ENCODE assay signal across 10 cellular contexts in the genomic region with DNA sequence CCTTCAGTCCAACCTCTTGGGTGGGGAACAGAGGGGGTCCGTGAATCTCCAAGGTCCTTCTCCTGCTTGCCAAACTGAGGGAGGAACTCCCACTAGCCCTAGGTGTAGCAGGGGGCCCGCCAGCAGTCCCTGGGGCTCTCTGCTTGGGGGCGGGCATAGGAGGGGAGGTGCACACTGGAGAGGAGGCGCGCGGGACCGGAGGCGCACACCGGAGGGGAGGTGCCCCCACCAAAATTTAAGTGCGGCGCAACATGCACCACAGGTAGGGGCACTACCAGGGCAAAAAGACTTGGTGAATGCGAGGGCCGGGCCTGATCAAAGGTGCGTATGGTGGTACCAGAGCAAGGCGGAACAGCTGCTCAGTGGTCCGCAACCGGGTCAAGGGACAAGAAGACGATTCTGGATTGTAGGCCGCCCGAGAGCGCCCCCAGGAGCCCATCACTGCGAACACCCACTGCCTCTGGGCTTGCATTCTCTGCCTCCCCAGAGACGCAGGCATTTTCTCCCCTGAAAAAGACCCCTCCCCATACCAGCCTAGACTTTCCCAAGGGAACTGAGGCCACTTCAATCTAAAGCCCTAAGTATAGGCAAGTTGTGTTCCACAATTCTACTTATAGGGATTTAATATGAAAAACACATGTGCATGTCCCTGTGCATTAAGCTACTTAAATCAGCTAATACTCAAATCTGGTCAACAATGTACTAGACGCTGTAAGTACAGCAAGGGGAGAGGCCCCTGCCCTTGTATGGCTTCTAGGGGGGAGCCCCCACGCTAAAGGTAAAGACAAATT. TPM values are rescaled to one million over a fixed set of nuclear protein-coding genes. Genes with fewer than 3 reads are reported as not detected.
DNase-seq lines count a peak whose midpoint lies in the region; ATAC-seq and TF ChIP-seq lines count a peak whose summit lies in the region.
"Had no signal": no experiment of that assay in that cellular context is flagged by ENCODE, and none has a peak within 500 bp of the region (broad histone marks: within the 10 kb centered on the region; RNA-seq: fewer than 3 reads in every experiment).

No MANE protein-coding gene starts in this region.

- peaks cover 22% of the 10 kb centered on the region for H3K27me3 ChIP-seq in OCI-LY3 (ENCODE audit: low read depth, low read length)
- peaks cover 0 to 55% (median 0%) of the 10 kb centered on the region in 3 experiments for H3K27me3 ChIP-seq in neuronal stem cell (ENCODE audit: control insufficient read depth in 3 of 3, insufficient read depth in 3 of 3, low read depth in 1 of 3, low read length in 3 of 3)

- H2BK5ac ChIP-seq in neuronal stem cell (ENCODE audit: low read length) = no peak overlapping the region

- H4K91ac ChIP-seq in neuronal stem cell (ENCODE audit: low read depth, low read length, poor library complexity) = no peak overlapping the region

- H3K27ac Mint-ChIP-seq in endothelial cell (ENCODE audit: unreplicated experiment) = no peak overlapping the region
- no peak overlapping the region for H3K27ac Mint-ChIP-seq in activated naive CD4-positive, alpha-beta T cell treated with anti-CD3 and anti-CD28 coated beads, Interleukin-2, amount 10 ng/mL, durations not matched to agents 7 days and 5 days

- no peaks in the 10 kb centered on the region for H4K20me1 ChIP-seq in OCI-LY3 (ENCODE audit: insufficient read depth, low read length)

- H2AFZ ChIP-seq in OCI-LY3 (ENCODE audit: low read depth, low read length) (peak overlapping the region; percentile 62; the same call in 1 of the 2 replicates), neuronal stem cell (ENCODE audit: low read length) (peak overlapping the region; percentile 24)

- H3K9me3 ChIP-seq in OCI-LY3 (ENCODE audit: insufficient read depth, low read length) = no peaks in the 10 kb centered on the region
- H3K9me3 ChIP-seq in neuronal stem cell (replicated peaks in 1 of 2; ENCODE audit: control insufficient read depth in 2 of 2, insufficient read depth in 1 of 2, low read depth in 1 of 2, low read length in 2 of 2) = no peaks in the 10 kb centered on the region

- peaks cover 3% of the 10 kb centered on the region for H3K4me1 Mint-ChIP-seq in endothelial cell (ENCODE audit: unreplicated experiment)
- H3K4me1 Mint-ChIP-seq in activated naive CD4-positive, alpha-beta T cell treated with anti-CD3 and anti-CD28 coated beads, Interleukin-2, amount 10 ng/mL, durations not matched to agents 7 days and 5 days = peaks cover 2% of the 10 kb centered on the region

- H3K79me2 ChIP-seq in OCI-LY3 (ENCODE audit: low read length) = no peaks in the 10 kb centered on the region

- peak overlapping the region; percentile 93 for H3K4me2 ChIP-seq in OCI-LY3 (ENCODE audit: low read length)
- peak overlapping the region; percentile 72 for H3K4me2 ChIP-seq in neuronal stem cell (ENCODE audit: insufficient read depth, low read length, poor library complexity, severe bottlenecking)

- peaks cover 42% of the 10 kb centered on the region for H3K4me1 ChIP-seq in OCI-LY3 (ENCODE audit: low read length)
- H3K4me1 ChIP-seq in neuronal stem cell (ENCODE audit: control insufficient read depth in 2 of 2, insufficient read depth in 1 of 2, low read depth in 1 of 2, low read length in 2 of 2) = no peaks in the 10 kb centered on the region

- H3K36me3 Mint-ChIP-seq in endothelial cell (ENCODE audit: low read depth, unreplicated experiment) = peaks cover 3% of the 10 kb centered on the region
- no peaks in the 10 kb centered on the region for H3K36me3 Mint-ChIP-seq in activated naive CD4-positive, alpha-beta T cell treated with anti-CD3 and anti-CD28 coated beads, Interleukin-2, amount 10 ng/mL, durations not matched to agents 7 days and 5 days

- H3K4ac ChIP-seq in neuronal stem cell (ENCODE audit: low read length) = no peak overlapping the region

- CTCF ChIA-PET in activated naive CD4-positive, alpha-beta T cell treated with anti-CD3 and anti-CD28 coated beads, Interleukin-2, amount 10 ng/mL, durations not matched to agents 7 days and 5 days (lab: Charles Lee) = no interaction called here

- H3K23ac ChIP-seq in neuronal stem cell (ENCODE audit: low read depth, low read length, poor library complexity) = no peak overlapping the region

- peak overlapping the region; percentile 32 for H3K18ac ChIP-seq in neuronal stem cell (ENCODE audit: low read length)

- peaks cover 12% of the 10 kb centered on the region for H3K27me3 Mint-ChIP-seq in endothelial cell (ENCODE audit: unreplicated experiment)
- H3K27me3 Mint-ChIP-seq in activated naive CD4-positive, alpha-beta T cell treated with anti-CD3 and anti-CD28 coated beads, Interleukin-2, amount 10 ng/mL, durations not matched to agents 7 days and 5 days = peaks cover 39% of the 10 kb centered on the region

- peak overlapping the region; percentile 32 for H3K14ac ChIP-seq in neuronal stem cell (ENCODE audit: low read length)

- no peak for TF ChIP-seq CTCF in OCI-LY3 (IDR thresholded peaks at IDR 0.05; ENCODE audit: low read depth, low read length)
- TF ChIP-seq CTCF in endothelial cell (IDR thresholded peaks at IDR 0.05; ENCODE audit: unreplicated experiment) = no peak

- no peak overlapping the region for H4K8ac ChIP-seq in neuronal stem cell (ENCODE audit: low read depth, low read length)

- H2BK120ac ChIP-seq in neuronal stem cell (ENCODE audit: low read depth, low read length) = no peak overlapping the region

- H2BK15ac ChIP-seq in neuronal stem cell (ENCODE audit: low read length) = no peak overlapping the region

- H3K36me3 ChIP-seq in OCI-LY3 (replicated peaks; ENCODE audit: low read depth, low read length) = no peaks in the 10 kb centered on the region
- H3K36me3 ChIP-seq in neuronal stem cell (replicated peaks in 1 of 2; ENCODE audit: control insufficient read depth in 2 of 2, insufficient read depth in 2 of 2, low read length in 2 of 2) = no peaks in the 10 kb centered on the region

- H3K9ac ChIP-seq in OCI-LY3 (ENCODE audit: low read length) (peak overlapping the region; percentile 74), neuronal stem cell (ENCODE audit: low read depth, low read length, poor library complexity) (no peak overlapping the region)

- H3K79me1 ChIP-seq in neuronal stem cell (ENCODE audit: low read depth, low read length) = no peaks in the 10 kb centered on the region

- H3K4me3 ChIP-seq in GM08714 (ENCODE audit: low read length) (peak overlapping the region; percentile 65; the same call in 1 of the 2 replicates), OCI-LY3 (ENCODE audit: low read length) (peak overlapping the region; percentile 87), neuronal stem cell (ENCODE audit: low read length in 2 of 2) (peak overlapping the region; percentile 47 to 78)

- ATAC-seq in HG02981 (IDR thresholded peaks at IDR 0.05; ENCODE audit: unreplicated experiment) = no peak
- ATAC-seq in HG03354 (IDR thresholded peaks at IDR 0.05; ENCODE audit: poor library complexity, severe bottlenecking, unreplicated experiment) = no peak
- ATAC-seq: Panc1 had no signal

- H3K4me3 Mint-ChIP-seq in endothelial cell (ENCODE audit: unreplicated experiment) = peak overlapping the region; percentile 90
- H3K4me3 Mint-ChIP-seq in activated naive CD4-positive, alpha-beta T cell treated with anti-CD3 and anti-CD28 coated beads, Interleukin-2, amount 10 ng/mL, durations not matched to agents 7 days and 5 days = no peak overlapping the region

- WGBS in neuronal stem cell (ENCODE audit: extremely low coverage in 2 of 2, insufficient read length in 2 of 2, insufficient replicate concordance in 1 of 2), 2 donors = no CpG with 5 or more reads among the region's 25 CpGs

- no peaks in the 10 kb centered on the region for H3K9me3 Mint-ChIP-seq in endothelial cell (ENCODE audit: unreplicated experiment)
- H3K9me3 Mint-ChIP-seq in activated naive CD4-positive, alpha-beta T cell treated with anti-CD3 and anti-CD28 coated beads, Interleukin-2, amount 10 ng/mL, durations not matched to agents 7 days and 5 days = no peaks in the 10 kb centered on the region

- no peak overlapping the region for H2AK5ac ChIP-seq in neuronal stem cell (ENCODE audit: low read depth, low read length)

- no peak overlapping the region for H3K27ac ChIP-seq in OCI-LY3 (ENCODE audit: low read length)
- H3K27ac ChIP-seq in neuronal stem cell (replicated peaks; ENCODE audit: low read length) = no peak overlapping the region

- DNase-seq in endothelial cell (ENCODE audit: low spot score) (peak; percentile 41), neuronal stem cell (ENCODE audit: low spot score) (no peak)
- no peak for DNase-seq in stimulated activated CD4-positive, alpha-beta T cell treated with anti-CD3 and anti-CD28 coated beads, Interleukin-12 subunit alpha, Interleukin-12 subunit beta, amount 100 ng/mL, for 4 hours
- no peak for DNase-seq in activated naive CD4-positive, alpha-beta T cell treated with anti-CD3 and anti-CD28 coated beads, Interleukin-2, amount 10 ng/mL, durations not matched to agents 7 days and 5 days
- DNase-seq: stimulated activated CD4-positive, alpha-beta T cell treated with anti-CD3 and anti-CD28 coated beads, Interleukin-15, amount 100 ng/mL, for 24 hours had no signal

- no peak overlapping the region for H2BK12ac ChIP-seq in neuronal stem cell (ENCODE audit: low read length)

RNA-seq across cellular contexts. Expression of a gene that starts 50.6 kb away (rescaled TPM):
- 27.9 TPM for total RNA-seq in endothelial cell (ENCODE audit: unreplicated experiment)
- polyA plus RNA-seq in neuronal stem cell (2013, experiment 1 of 2) = 6.5 TPM
- 6.3 TPM for polyA plus RNA-seq in neuronal stem cell (2013, experiment 2 of 2)

RNA-seq across cellular contexts. Expression of a gene that starts 53.3 kb away (rescaled TPM):
- 68.5 TPM for total RNA-seq in endothelial cell (ENCODE audit: unreplicated experiment)
- 29.6 TPM for polyA plus RNA-seq in neuronal stem cell (2013, experiment 1 of 2)
- 30.0 TPM for polyA plus RNA-seq in neuronal stem cell (2013, experiment 2 of 2)
